In genomic region chr5:40799248-40799647, GRCh38 we compare ENCODE assay signal across 8 cellular contexts. TPM values are rescaled to one million over a fixed set of nuclear protein-coding genes. Genes with fewer than 3 reads are reported as not detected.
A peak's percentile ranks its signal among the peaks of the same experiment; 100 is the strongest.
DNase-seq lines count a peak whose midpoint lies in the region; ATAC-seq, FAIRE-seq and TF ChIP-seq lines count a peak whose summit lies in the region.

No MANE protein-coding gene starts in this region.

- DNase-seq in activated T-cell treated with anti-CD3 and anti-CD28 coated beads, Interleukin-2, amount 50 U/mL, for 24 hours = no peak
- no peak for DNase-seq in activated T-cell treated with anti-CD3 and anti-CD28 coated beads, Interleukin-2, amount 50 U/mL, for 1 hour
- DNase-seq in activated T-helper 1 cell treated with anti-CD3 and anti-CD28 coated beads, Interleukin-12 subunit alpha, Interleukin-12 subunit beta, Interleukin-2, Interleukin-4 antibody, amounts not matched to agents 30 ng/mL and 10 ng/mL and 1 ng/mL, durations not matched to agents 14 hours and 24 hours and 36 hours (ENCODE audit: low spot score) = no peak
- no peak for DNase-seq in keratinocyte (ENCODE audit: low read depth, low spot score)
- DNase-seq in tibial nerve (ENCODE audit: low spot score in 2 of 2) = no peak
- DNase-seq in NCI-H1048 (lab: John Stamatoyannopoulos, UW) = no peak
- no peak for DNase-seq in stimulated activated naive CD8-positive, alpha-beta T cell treated with anti-CD3 and anti-CD28 coated beads, Interleukin-15, Interleukin-2, amounts not matched to agents 100 U/mL and 50 U/mL, for 24 hours

- H4K20me1 ChIP-seq in keratinocyte (ENCODE audit: control insufficient read depth, extremely low read depth, insufficient read depth, low read length) = no peaks in the 10 kb centered on the region

- H3K27me3 ChIP-seq in keratinocyte (ENCODE audit: control insufficient read depth, extremely low read depth, insufficient read depth, low read length) = no peaks in the 10 kb centered on the region
- H3K27me3 ChIP-seq in tibial nerve = no peaks in the 10 kb centered on the region

- TF ChIP-seq CTCF in keratinocyte (optimal IDR thresholded peaks at IDR 0.05 in 1 of 3, IDR thresholded peaks at IDR 0.05 in 1 of 3, conservative IDR thresholded peaks at IDR 0.05 in 1 of 3; ENCODE audit: extremely low read depth in 1 of 3, insufficient read depth in 2 of 3, low read length in 3 of 3) = no peak
- no peak for TF ChIP-seq CTCF in tibial nerve (IDR thresholded peaks at IDR 0.05)

- H3K36me3 ChIP-seq in keratinocyte (ENCODE audit: control insufficient read depth in 2 of 2, extremely low read depth in 1 of 2, insufficient read depth in 2 of 2, low read length in 2 of 2) = peaks cover 0 to 2% of the 10 kb centered on the region in 2 experiments
- no peaks in the 10 kb centered on the region for H3K36me3 ChIP-seq in tibial nerve

- no peak for TF ChIP-seq POLR2A in tibial nerve (IDR thresholded peaks at IDR 0.05)

- H3K4me1 Mint-ChIP-seq in activated T-cell treated with anti-CD3 and anti-CD28 coated beads, Interleukin-2, amount 50 U/mL, for 24 hours (ENCODE audit: low read depth) = peaks cover 37% of the 10 kb centered on the region
- H3K4me1 Mint-ChIP-seq in activated T-helper 1 cell treated with anti-CD3 and anti-CD28 coated beads, Interleukin-12 subunit alpha, Interleukin-12 subunit beta, Interleukin-2, Interleukin-4 antibody, amounts not matched to agents 30 ng/mL and 10 ng/mL and 1 ng/mL, durations not matched to agents 14 hours and 24 hours and 36 hours (ENCODE audit: low read depth) = peaks cover 36% of the 10 kb centered on the region

- H3K4me1 ChIP-seq in keratinocyte (ENCODE audit: control insufficient read depth, extremely low read depth, insufficient read depth, low read length) (peaks cover 14% of the 10 kb centered on the region), tibial nerve (peaks cover 0 to 41% (median 15%) of the 10 kb centered on the region in 4 donors)

- peaks cover 30% of the 10 kb centered on the region for H3K36me3 Mint-ChIP-seq in activated T-cell treated with anti-CD3 and anti-CD28 coated beads, Interleukin-2, amount 50 U/mL, for 24 hours (ENCODE audit: low read depth)
- H3K36me3 Mint-ChIP-seq in activated T-helper 1 cell treated with anti-CD3 and anti-CD28 coated beads, Interleukin-12 subunit alpha, Interleukin-12 subunit beta, Interleukin-2, Interleukin-4 antibody, amounts not matched to agents 30 ng/mL and 10 ng/mL and 1 ng/mL, durations not matched to agents 14 hours and 24 hours and 36 hours (ENCODE audit: low read depth) = peaks cover 14% of the 10 kb centered on the region

- peak overlapping the region in 1 of 3 experiments; percentile 100 for H3K4me3 ChIP-seq in keratinocyte (ENCODE audit: control insufficient read depth in 2 of 3, extremely low read depth in 1 of 3, insufficient read depth in 2 of 3, low read depth in 1 of 3, low read length in 3 of 3)
- peak overlapping the region in 2 of 4 donors; percentile 89 to 96 for H3K4me3 ChIP-seq in tibial nerve

- TF ChIP-seq EP300 in tibial nerve (IDR thresholded peaks at IDR 0.05) = no peak

- no peak for FAIRE-seq in keratinocyte (lab: Jason Lieb, UNC)

- 3 to 6% methylated on average over 1 of the region's 1 CpG for WGBS in tibial nerve, 2 donors

- no peak for ATAC-seq in GM21367 (IDR thresholded peaks at IDR 0.05; ENCODE audit: unreplicated experiment)
- no peak for ATAC-seq in stimulated activated naive CD8-positive, alpha-beta T cell treated with anti-CD3 and anti-CD28 coated beads, Interleukin-15, Interleukin-2, amounts not matched to agents 100 U/mL and 50 U/mL, for 24 hours

- no peak overlapping the region for H3K27ac Mint-ChIP-seq in activated T-cell treated with anti-CD3 and anti-CD28 coated beads, Interleukin-2, amount 50 U/mL, for 24 hours
- H3K27ac Mint-ChIP-seq in activated T-helper 1 cell treated with anti-CD3 and anti-CD28 coated beads, Interleukin-12 subunit alpha, Interleukin-12 subunit beta, Interleukin-2, Interleukin-4 antibody, amounts not matched to agents 30 ng/mL and 10 ng/mL and 1 ng/mL, durations not matched to agents 14 hours and 24 hours and 36 hours = peak overlapping the region; percentile 4

- no peaks in the 10 kb centered on the region for H3K9me3 Mint-ChIP-seq in activated T-cell treated with anti-CD3 and anti-CD28 coated beads, Interleukin-2, amount 50 U/mL, for 24 hours
- H3K9me3 Mint-ChIP-seq in activated T-helper 1 cell treated with anti-CD3 and anti-CD28 coated beads, Interleukin-12 subunit alpha, Interleukin-12 subunit beta, Interleukin-2, Interleukin-4 antibody, amounts not matched to agents 30 ng/mL and 10 ng/mL and 1 ng/mL, durations not matched to agents 14 hours and 24 hours and 36 hours = no peaks in the 10 kb centered on the region

- intact Hi-C loops in activated T-helper 1 cell treated with anti-CD3 and anti-CD28 coated beads, Interleukin-12 subunit alpha, Interleukin-12 subunit beta, Interleukin-2, Interleukin-4 antibody, amounts not matched to agents 30 ng/mL and 10 ng/mL and 1 ng/mL, durations not matched to agents 14 hours and 24 hours and 36 hours (cut with micrococcal nuclease) = no loop called here

- H3K9ac ChIP-seq in keratinocyte (ENCODE audit: control insufficient read depth, extremely low read depth, insufficient read depth, low read length) = no peak overlapping the region

- dilution Hi-C loops in keratinocyte (cut with MboI; ENCODE audit: extremely low pct_ligation_motif_present, low sequenced_read_pairs) = no loop called here

- H3K27ac ChIP-seq in keratinocyte (ENCODE audit: control insufficient read depth, insufficient read depth, low read length) (no peak overlapping the region), tibial nerve (peak overlapping the region in 3 of 4 donors; percentile 92 to 99 (median 97))

- no peak overlapping the region for H2AFZ ChIP-seq in keratinocyte (ENCODE audit: control insufficient read depth, low read length)

- peak overlapping the region; percentile 94 for H3K4me2 ChIP-seq in keratinocyte (ENCODE audit: control insufficient read depth, extremely low read depth, insufficient read depth, low read depth, low read length)

- no peaks in the 10 kb centered on the region for H3K9me1 ChIP-seq in keratinocyte (ENCODE audit: control insufficient read depth, extremely low read depth, insufficient read depth, low read length)

- peaks cover 3% of the 10 kb centered on the region for H3K27me3 Mint-ChIP-seq in activated T-cell treated with anti-CD3 and anti-CD28 coated beads, Interleukin-2, amount 50 U/mL, for 24 hours
- H3K27me3 Mint-ChIP-seq in activated T-helper 1 cell treated with anti-CD3 and anti-CD28 coated beads, Interleukin-12 subunit alpha, Interleukin-12 subunit beta, Interleukin-2, Interleukin-4 antibody, amounts not matched to agents 30 ng/mL and 10 ng/mL and 1 ng/mL, durations not matched to agents 14 hours and 24 hours and 36 hours (ENCODE audit: insufficient read depth) = no peaks in the 10 kb centered on the region

- peak overlapping the region; percentile 84 for H3K4me3 Mint-ChIP-seq in activated T-cell treated with anti-CD3 and anti-CD28 coated beads, Interleukin-2, amount 50 U/mL, for 24 hours
- no peak overlapping the region for H3K4me3 Mint-ChIP-seq in activated T-helper 1 cell treated with anti-CD3 and anti-CD28 coated beads, Interleukin-12 subunit alpha, Interleukin-12 subunit beta, Interleukin-2, Interleukin-4 antibody, amounts not matched to agents 30 ng/mL and 10 ng/mL and 1 ng/mL, durations not matched to agents 14 hours and 24 hours and 36 hours

- H3K79me2 ChIP-seq in keratinocyte (ENCODE audit: control insufficient read depth, insufficient read depth, low read length) = peaks cover 33% of the 10 kb centered on the region

- H3K9me3 ChIP-seq in keratinocyte (ENCODE audit: control insufficient read depth, low read depth, low read length) = no peaks in the 10 kb centered on the region
- no peaks in the 10 kb centered on the region for H3K9me3 ChIP-seq in tibial nerve

RNA-seq across cellular contexts. Expression of gene PRKAA1, which starts 1.1 kb away (rescaled TPM):
- total RNA-seq in activated T-helper 1 cell treated with anti-CD3 and anti-CD28 coated beads, Interleukin-12 subunit alpha, Interleukin-12 subunit beta, Interleukin-2, Interleukin-4 antibody, amounts not matched to agents 30 ng/mL and 10 ng/mL and 1 ng/mL, durations not matched to agents 14 hours and 24 hours and 36 hours = 56.6 and 59.0 TPM in 2 replicates
- polyA plus RNA-seq in keratinocyte = 25.0 to 59.3 TPM (median 44.2 TPM) in 3 replicates
- 16.9 TPM for polyA plus RNA-seq in keratinocyte (2011; ENCODE audit: low read depth)
- 23.3 and 50.9 TPM in 2 replicates for polyA plus RNA-seq in keratinocyte (2011; cell fraction: cytosol; rRNA removed)
- polyA plus RNA-seq in keratinocyte (2011; cell fraction: nucleus; rRNA removed) = 59.3 and 79.7 TPM in 2 replicates
- polyA plus RNA-seq in keratinocyte (2012; ENCODE audit: low replicate concordance) = 21.4 and 67.3 TPM in 2 replicates
- polyA minus RNA-seq in keratinocyte = 11.7 to 63.0 TPM (median 21.5 TPM) in 3 replicates
- 50.5 TPM for polyA minus RNA-seq in keratinocyte (2011; cell fraction: cytosol; rRNA and poly(A)+ RNA removed)
- 42.9 and 70.4 TPM in 2 replicates for polyA minus RNA-seq in keratinocyte (2011; cell fraction: nucleus; rRNA and poly(A)+ RNA removed)
- 10 to 100 TPM; 66.2 to 86.1 (median 77.9) TPM for total RNA-seq in tibial nerve

RNA-seq across cellular contexts. Expression of gene RPL37, which starts 35.8 kb away (rescaled TPM):
- 1,451 and 1,473 TPM in 2 replicates for total RNA-seq in activated T-helper 1 cell treated with anti-CD3 and anti-CD28 coated beads, Interleukin-12 subunit alpha, Interleukin-12 subunit beta, Interleukin-2, Interleukin-4 antibody, amounts not matched to agents 30 ng/mL and 10 ng/mL and 1 ng/mL, durations not matched to agents 14 hours and 24 hours and 36 hours
- polyA plus RNA-seq in keratinocyte = 987 to 3,530 TPM (median 3,448 TPM) in 3 replicates
- 1,351 TPM for polyA plus RNA-seq in keratinocyte (2011; ENCODE audit: low read depth)
- polyA plus RNA-seq in keratinocyte (2011; cell fraction: cytosol; rRNA removed) = 1,961 and 2,087 TPM in 2 replicates
- 352 and 410 TPM in 2 replicates for polyA plus RNA-seq in keratinocyte (2011; cell fraction: nucleus; rRNA removed)
- polyA plus RNA-seq in keratinocyte (2012; ENCODE audit: low replicate concordance) = 2,787 and 3,051 TPM in 2 replicates
- polyA minus RNA-seq in keratinocyte = 360 to 2,042 TPM (median 1,647 TPM) in 3 replicates
- polyA minus RNA-seq in keratinocyte (2011; cell fraction: cytosol; rRNA and poly(A)+ RNA removed) = 1,240 TPM
- polyA minus RNA-seq in keratinocyte (2011; cell fraction: nucleus; rRNA and poly(A)+ RNA removed) = 120 and 211 TPM in 2 replicates
- total RNA-seq in tibial nerve = 100 to 1,000 TPM; 117 to 365 (median 159) TPM

RNA-seq across cellular contexts. Expression of gene CARD6, which starts 41.9 kb away (rescaled TPM):
- total RNA-seq in activated T-helper 1 cell treated with anti-CD3 and anti-CD28 coated beads, Interleukin-12 subunit alpha, Interleukin-12 subunit beta, Interleukin-2, Interleukin-4 antibody, amounts not matched to agents 30 ng/mL and 10 ng/mL and 1 ng/mL, durations not matched to agents 14 hours and 24 hours and 36 hours = 2.1 and 2.3 TPM in 2 replicates
- polyA plus RNA-seq in keratinocyte = 4.3 to 5.1 TPM (median 4.4 TPM) in 3 replicates
- 2.7 TPM for polyA plus RNA-seq in keratinocyte (2011; ENCODE audit: low read depth)
- polyA plus RNA-seq in keratinocyte (2011; cell fraction: cytosol; rRNA removed) = 2.8 and 4.7 TPM in 2 replicates
- 6.0 and 7.4 TPM in 2 replicates for polyA plus RNA-seq in keratinocyte (2011; cell fraction: nucleus; rRNA removed)
- polyA plus RNA-seq in keratinocyte (2012; ENCODE audit: low replicate concordance) = 1.3 and 3.4 TPM in 2 replicates
- 1.1 to 6.1 TPM (median 4.6 TPM) in 3 replicates for polyA minus RNA-seq in keratinocyte
- polyA minus RNA-seq in keratinocyte (2011; cell fraction: cytosol; rRNA and poly(A)+ RNA removed) = 4.0 TPM
- 3.3 and 6.1 TPM in 2 replicates for polyA minus RNA-seq in keratinocyte (2011; cell fraction: nucleus; rRNA and poly(A)+ RNA removed)
- total RNA-seq in tibial nerve = 10 to 100 TPM in 3 of 4 donors, 1 to 10 TPM in 1; 7.6 to 16.1 (median 11.3) TPM

RNA-seq across cellular contexts. Expression of gene TTC33, which starts 43.5 kb away (rescaled TPM):
- total RNA-seq in activated T-helper 1 cell treated with anti-CD3 and anti-CD28 coated beads, Interleukin-12 subunit alpha, Interleukin-12 subunit beta, Interleukin-2, Interleukin-4 antibody, amounts not matched to agents 30 ng/mL and 10 ng/mL and 1 ng/mL, durations not matched to agents 14 hours and 24 hours and 36 hours = 23.4 and 24.6 TPM in 2 replicates
- polyA plus RNA-seq in keratinocyte = 3.6 to 7.1 TPM (median 3.7 TPM) in 3 replicates
- 13.7 TPM for polyA plus RNA-seq in keratinocyte (2011; ENCODE audit: low read depth)
- 3.1 and 5.6 TPM in 2 replicates for polyA plus RNA-seq in keratinocyte (2011; cell fraction: cytosol; rRNA removed)
- 4.2 and 7.2 TPM in 2 replicates for polyA plus RNA-seq in keratinocyte (2011; cell fraction: nucleus; rRNA removed)
- 5.0 and 7.6 TPM in 2 replicates for polyA plus RNA-seq in keratinocyte (2012; ENCODE audit: low replicate concordance)
- 3.6 to 10.5 TPM in 2 of 3 replicates, not detected in the other for polyA minus RNA-seq in keratinocyte
- polyA minus RNA-seq in keratinocyte (2011; cell fraction: cytosol; rRNA and poly(A)+ RNA removed) = 5.9 TPM
- 3.1 and 4.8 TPM in 2 replicates for polyA minus RNA-seq in keratinocyte (2011; cell fraction: nucleus; rRNA and poly(A)+ RNA removed)
- 10 to 100 TPM; 11.4 to 27.1 (median 19.9) TPM for total RNA-seq in tibial nerve
